ENCODE assay signal across 25 cellular contexts in genomic region chr4:169849456-169849855, GRCh38.
"Had no signal": no experiment of that assay in that cellular context is flagged by ENCODE, and none has a peak within 500 bp of the region (broad histone marks: within the 10 kb centered on the region; RNA-seq: fewer than 3 reads in every experiment).

No MANE protein-coding gene starts in this region.

- H3K27ac Mint-ChIP-seq: activated CD4-positive, alpha-beta memory T cell treated with anti-CD3 and anti-CD28 coated beads for 36 hours; activated CD4-positive, alpha-beta T cell treated with anti-CD3 and anti-CD28 coated beads, Interleukin-2, amount 10 ng/mL, durations not matched to agents 7 days and 5 days; activated naive CD4-positive, alpha-beta T cell treated with anti-CD3 and anti-CD28 coated beads for 36 hours; activated naive CD8-positive, alpha-beta T cell; activated T-helper 17 cell treated with anti-CD3 and anti-CD28 coated beads, Interleukin-2, amount 50 U/mL, for 72 hours; brain had no signal

- FAIRE-seq: astrocyte, HepG2 had no signal

- ATAC-seq: activated T-helper 17 cell treated with anti-CD3 and anti-CD28 coated beads, Interleukin-2, amount 50 U/mL, for 72 hours; HepG2 had no signal

- H3K9me3 Mint-ChIP-seq: activated CD4-positive, alpha-beta memory T cell treated with anti-CD3 and anti-CD28 coated beads for 36 hours; activated CD4-positive, alpha-beta T cell treated with anti-CD3 and anti-CD28 coated beads, Interleukin-2, amount 10 ng/mL, durations not matched to agents 7 days and 5 days; activated naive CD4-positive, alpha-beta T cell treated with anti-CD3 and anti-CD28 coated beads for 36 hours; activated T-helper 17 cell treated with anti-CD3 and anti-CD28 coated beads, Interleukin-2, amount 50 U/mL, for 72 hours; brain had no signal

- H3K27ac ChIP-seq: KMS-11, VCaP had no signal

- H3K4me3 Mint-ChIP-seq: activated CD4-positive, alpha-beta memory T cell treated with anti-CD3 and anti-CD28 coated beads for 36 hours; activated CD4-positive, alpha-beta T cell treated with anti-CD3 and anti-CD28 coated beads, Interleukin-2, amount 10 ng/mL, durations not matched to agents 7 days and 5 days; activated naive CD4-positive, alpha-beta T cell treated with anti-CD3 and anti-CD28 coated beads for 36 hours; activated naive CD8-positive, alpha-beta T cell; activated T-helper 17 cell treated with anti-CD3 and anti-CD28 coated beads, Interleukin-2, amount 50 U/mL, for 72 hours; brain had no signal

- DNase-seq: activated CD4-positive, alpha-beta memory T cell treated with anti-CD3 and anti-CD28 coated beads for 36 hours; activated CD4-positive, alpha-beta T cell treated with anti-CD3 and anti-CD28 coated beads, Interleukin-2, amount 10 ng/mL, durations not matched to agents 7 days and 5 days; activated CD4-positive, CD25-positive, alpha-beta regulatory T cell; activated CD8-positive, alpha-beta memory T cell treated with anti-CD3 and anti-CD28 coated beads for 24 hours; activated gamma-delta T cell; activated naive CD4-positive, alpha-beta T cell treated with anti-CD3 and anti-CD28 coated beads for 36 hours; activated T-cell treated with anti-CD3 and anti-CD28 coated beads, Interleukin-2, amount 50 U/mL, for 48 hours; amygdala; NCI-H1092 treated with DMSO at 0.1 percent for 48 hours; NCI-H1417 treated with DMSO at 0.1 percent for 48 hours; NCI-H1694; NCI-H2029; NCI-H345; NCI-H510A; NCI-H526 treated with DMSO at 0.1 percent for 48 hours; NK-92 treated with Interleukin-12 subunit alpha and Interleukin-12 subunit beta, amount 100 ng/mL, for 24 hours; SK-N-SH; T-helper 1 cell had no signal

- H3K36me3 Mint-ChIP-seq: activated CD4-positive, alpha-beta memory T cell treated with anti-CD3 and anti-CD28 coated beads for 36 hours; activated naive CD8-positive, alpha-beta T cell; brain had no signal

- H3K4me1 Mint-ChIP-seq: activated CD4-positive, alpha-beta T cell treated with anti-CD3 and anti-CD28 coated beads, Interleukin-2, amount 10 ng/mL, durations not matched to agents 7 days and 5 days; activated T-helper 17 cell treated with anti-CD3 and anti-CD28 coated beads, Interleukin-2, amount 50 U/mL, for 72 hours; brain had no signal

- H3K27me3 Mint-ChIP-seq: activated CD4-positive, alpha-beta T cell treated with anti-CD3 and anti-CD28 coated beads, Interleukin-2, amount 10 ng/mL, durations not matched to agents 7 days and 5 days had no signal
